In genomic region chr11:33063326-33063775, GRCh38 we compare ENCODE assay signal across 8 cellular contexts. TPM values are rescaled to one million over a fixed set of nuclear protein-coding genes. Genes with fewer than 3 reads are reported as not detected.
A peak's percentile ranks its signal among the peaks of the same experiment; 100 is the strongest.
DNase-seq lines count a peak whose midpoint lies in the region; ATAC-seq and TF ChIP-seq lines count a peak whose summit lies in the region.

No MANE protein-coding gene starts in this region.

- H3K79me2 ChIP-seq in DND-41 (ENCODE audit: insufficient read depth, low read length) = no peaks in the 10 kb centered on the region

- H3K4me1 ChIP-seq in DND-41 (ENCODE audit: insufficient read depth, low read length) = no peaks in the 10 kb centered on the region

- peak; percentile 30; the same call in 1 of the 3 replicates for ATAC-seq in DND-41 (ENCODE audit: insufficient read depth, low read depth)
- peak; percentile 40 for ATAC-seq in GM21515 (IDR thresholded peaks at IDR 0.05; ENCODE audit: unreplicated experiment)

- H3K4me3 ChIP-seq in DND-41 (ENCODE audit: low read depth in 1 of 2, low read length in 2 of 2) = no peak overlapping the region

- H3K9ac ChIP-seq in DND-41 (ENCODE audit: low read depth, low read length) = no peak overlapping the region

- no peaks in the 10 kb centered on the region for H3K9me3 ChIP-seq in DND-41 (ENCODE audit: insufficient read depth, low read length, severe bottlenecking)

- no peaks in the 10 kb centered on the region for H4K20me1 ChIP-seq in DND-41 (ENCODE audit: insufficient read depth, low read length)

- DNase-seq in DND-41 (no peak), OCI-M1 (lab: John Stamatoyannopoulos, UW) (peak; percentile 72), foreskin melanocyte (peak; percentile 18), mesothelial cell of epicardium (ENCODE audit: low spot score in 2 of 2, unreplicated experiment in 2 of 2) (no peak), NCI-H345 treated with DMSO at 0.1 percent for 48 hours (lab: John Stamatoyannopoulos, UW; ENCODE audit: unreplicated experiment) (no peak), NCI-H1048 (lab: John Stamatoyannopoulos, UW) (no peak), medulla oblongata (ENCODE audit: extremely low spot score) (no peak)

- no peak overlapping the region for H3K4me2 ChIP-seq in DND-41 (ENCODE audit: insufficient read depth, low read length)

- H3K9me3 Mint-ChIP-seq in mesothelial cell of epicardium = no peaks in the 10 kb centered on the region

- no peaks in the 10 kb centered on the region for H3K27me3 Mint-ChIP-seq in mesothelial cell of epicardium (ENCODE audit: low read depth)

- no peak overlapping the region for H3K4me3 Mint-ChIP-seq in mesothelial cell of epicardium

- H3K27ac ChIP-seq in DND-41 (ENCODE audit: low read length) = no peak overlapping the region

- H3K27ac Mint-ChIP-seq in mesothelial cell of epicardium = no peak overlapping the region

- H3K4me1 Mint-ChIP-seq in mesothelial cell of epicardium = peaks cover 21% of the 10 kb centered on the region

- peaks cover 84% of the 10 kb centered on the region for H3K36me3 ChIP-seq in DND-41 (ENCODE audit: insufficient read depth, low read length)

- H3K36me3 Mint-ChIP-seq in mesothelial cell of epicardium = peaks cover 27% of the 10 kb centered on the region

- TF ChIP-seq CTCF in DND-41 (IDR thresholded peaks at IDR 0.05; ENCODE audit: borderline replicate concordance, extremely low read depth, low read length, poor library complexity, severe bottlenecking) = no peak
- no peak for TF ChIP-seq CTCF in mesothelial cell of epicardium (IDR thresholded peaks at IDR 0.05; ENCODE audit: unreplicated experiment)

- no peaks in the 10 kb centered on the region for H3K27me3 ChIP-seq in DND-41 (ENCODE audit: insufficient read depth, low read length, poor library complexity)

- no peak overlapping the region for H2AFZ ChIP-seq in DND-41 (ENCODE audit: low read depth, low read length)

RNA-seq across cellular contexts. Expression of gene TCP11L1, which starts 24.0 kb away (rescaled TPM):
- total RNA-seq in mesothelial cell of epicardium = 18.5 to 20.5 TPM (median 20.3 TPM) in 3 replicates

RNA-seq across cellular contexts. Expression of gene DEPDC7, which starts 47.7 kb away (rescaled TPM):
- 4.7 to 5.2 TPM (median 5.1 TPM) in 3 replicates for total RNA-seq in mesothelial cell of epicardium

Comparison
In these comparisons a context has a peak if more than half of its experiments do, and no peak if none do; other contexts are left out.
1. DNase-seq: peak in OCI-M1 (single experiment) and foreskin melanocyte (single experiment); none in DND-41 (single experiment), mesothelial cell of epicardium (0 of 2), NCI-H345 treated with DMSO at 0.1 percent for 48 hours (single experiment), NCI-H1048 (single experiment) and medulla oblongata (single experiment).